ENCODE assay signal across 8 cellular contexts in the genomic region with DNA sequence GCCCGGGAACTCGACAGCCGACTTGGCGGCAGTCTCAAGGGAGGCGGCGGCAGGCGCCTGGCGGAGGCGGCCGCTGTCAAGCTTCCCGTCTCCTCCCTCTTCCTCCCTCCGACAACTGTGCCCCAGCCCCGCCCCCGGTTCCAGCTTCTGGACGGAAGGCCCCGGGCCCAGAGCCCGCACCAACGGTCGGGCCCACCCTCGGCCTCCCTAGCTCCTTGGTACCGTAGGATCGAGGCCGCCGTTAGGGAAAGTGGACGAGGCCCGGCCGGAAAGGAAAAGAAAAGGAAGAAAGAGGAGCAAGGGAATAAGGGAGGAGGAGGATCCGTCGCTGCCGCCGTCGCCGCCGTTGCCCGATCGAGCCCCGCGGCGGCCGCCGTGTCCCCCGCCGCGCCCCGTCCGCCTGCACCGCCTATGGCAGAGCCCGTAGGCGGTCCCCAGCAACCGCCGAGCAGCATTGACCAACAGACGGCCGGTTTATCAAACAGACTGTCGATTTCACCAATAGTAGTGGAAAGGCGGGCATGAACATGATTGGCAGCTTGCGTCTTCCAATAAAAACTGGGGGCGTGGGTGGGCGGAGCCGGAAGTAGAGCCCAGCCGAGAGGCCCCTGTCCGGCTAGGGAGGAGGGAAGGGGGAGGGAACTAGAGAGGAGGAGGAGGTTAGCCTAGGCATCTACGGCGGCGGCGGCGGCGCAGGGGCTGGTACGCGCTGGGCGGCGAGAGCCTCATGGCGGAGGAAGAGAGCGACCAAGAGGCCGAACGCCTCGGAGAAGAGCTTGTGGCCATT.
DNase-seq lines count a peak whose midpoint lies in the region; ATAC-seq lines count a peak whose summit lies in the region.

CGGBP1 (minus strand) TSS at position 413 of the 787 bp plus-strand sequence. CDS start 3,029 bp downstream, outside the sequence.
ZNF654 (plus strand) TSS at position 663 of the 787 bp plus-strand sequence; CDS start at position 728, 65 bp downstream.

- peaks cover 11 to 68% (median 49%) of the 10 kb centered on the region in 11 experiments; a peak in 19 of 22 replicates for H4K20me1 ChIP-seq in BLaER1 treated with 17β-estradiol and CSF1 and Interleukin-3, amounts not matched to agents 10 nM and 100 nM

- peak within 1 kb of the TSS; percentile 86 to 100 (median 97) for H3K4me3 ChIP-seq in BLaER1 treated with 17β-estradiol and CSF1 and Interleukin-3, amounts not matched to agents 10 nM and 100 nM

- H3K4me1 ChIP-seq in BLaER1 treated with 17β-estradiol and CSF1 and Interleukin-3, amounts not matched to agents 10 nM and 100 nM = peaks cover 16 to 53% (median 37%) of the 10 kb centered on the region in 10 experiments

- H3K9me3 ChIP-seq in BLaER1 treated with 17β-estradiol and CSF1 and Interleukin-3, amounts not matched to agents 10 nM and 100 nM (replicated peaks in 1 of 11) = peaks cover 0 to 5% (median 0%) of the 10 kb centered on the region in 11 experiments; a peak in 5 of 22 replicates

- H3K27me3 ChIP-seq in BLaER1 treated with 17β-estradiol and CSF1 and Interleukin-3, amounts not matched to agents 10 nM and 100 nM = no peaks in the 10 kb centered on the region

- H3K9ac ChIP-seq in BLaER1 treated with 17β-estradiol and CSF1 and Interleukin-3, amounts not matched to agents 10 nM and 100 nM = peak within 1 kb of the TSS; percentile 92 to 98 (median 95)

- DNase-seq in NCI-H748 (lab: John Stamatoyannopoulos, UW; ENCODE audit: unreplicated experiment) (peak; percentile 97), dedifferentiated amniotic fluid mesenchymal stem cell (ENCODE audit: extremely low spot score) (peak; percentile 99), left kidney (ENCODE audit: low read depth, low spot score) (peak; percentile 99)
- DNase-seq in activated CD4-positive, alpha-beta T cell treated with anti-CD3 and anti-CD28 coated beads, Interleukin-2, amount 50 U/mL, for 1 hour = peak; percentile 99
- peak; percentile 97 to 99 for DNase-seq in stimulated activated CD4-positive, alpha-beta T cell treated with anti-CD3 and anti-CD28 coated beads, Interleukin-2, amount 100 ng/mL, for 24 hours

- H3K4me2 ChIP-seq in BLaER1 treated with 17β-estradiol and CSF1 and Interleukin-3, amounts not matched to agents 10 nM and 100 nM = peak within 1 kb of the TSS; percentile 82 to 95 (median 88)

- H3K27ac ChIP-seq in BLaER1 treated with 17β-estradiol and CSF1 and Interleukin-3, amounts not matched to agents 10 nM and 100 nM = peak within 1 kb of the TSS; percentile 92 to 99 (median 96)

- ATAC-seq in GM19351 (IDR thresholded peaks at IDR 0.05; ENCODE audit: unreplicated experiment) (peak; percentile 89), HG03521 (IDR thresholded peaks at IDR 0.05; ENCODE audit: unreplicated experiment) (peak; percentile 91)

- H3K36me3 ChIP-seq in BLaER1 treated with 17β-estradiol and CSF1 and Interleukin-3, amounts not matched to agents 10 nM and 100 nM = peaks cover 20 to 44% (median 27%) of the 10 kb centered on the region in 11 experiments

Comparison
In these comparisons a context has a peak if more than half of its experiments do, and no peak if none do; other contexts are left out.
1. Peak in every context shown above with its lines: DNase-seq, ATAC-seq, H3K4me3 ChIP-seq and H3K27ac ChIP-seq.